Comparison of ENCODE assay signal across 22 cellular contexts in the genomic region with DNA sequence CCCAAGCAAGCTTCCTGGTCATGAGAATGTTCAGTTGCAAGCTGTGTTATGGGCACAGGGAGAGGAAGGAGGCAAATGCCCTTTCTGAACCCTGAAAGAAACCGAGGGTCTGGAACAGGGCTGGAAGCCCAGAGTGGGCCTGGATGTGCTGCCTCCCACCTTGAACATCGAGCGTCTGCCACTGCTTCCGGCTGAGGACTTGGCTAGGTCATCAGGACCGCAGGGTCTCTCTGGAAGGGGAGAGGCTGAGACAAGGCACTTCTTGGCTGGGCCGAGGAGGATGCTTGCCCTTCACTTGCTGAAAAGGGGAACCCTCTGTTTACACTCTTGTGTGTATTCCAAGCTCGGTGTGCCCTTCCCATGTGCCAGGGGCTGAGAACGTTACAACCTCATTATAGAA.
"Had no signal": no experiment of that assay in that cellular context is flagged by ENCODE, and none has a peak within 500 bp of the region (broad histone marks: within the 10 kb centered on the region; RNA-seq: fewer than 3 reads in every experiment).

No MANE protein-coding gene starts in this region.

- ATAC-seq: activated CD4-positive, alpha-beta T cell treated with anti-CD3 and anti-CD28 coated beads for 36 hours; activated T-cell treated with anti-CD3 and anti-CD28 coated beads, Interleukin-2, amount 50 U/mL, for 72 hours; esophagus mucosa had no signal

- H3K4me3 ChIP-seq: coronary artery, dorsolateral prefrontal cortex had no signal

- H3K27ac ChIP-seq: brain microvascular endothelial cell, coronary artery, dorsolateral prefrontal cortex had no signal

- DNase-seq: activated CD4-positive, alpha-beta memory T cell treated with anti-CD3 and anti-CD28 coated beads, Interleukin-2, amount 10 ng/mL, durations not matched to agents 7 days and 5 days; activated CD4-positive, alpha-beta T cell treated with anti-CD3 and anti-CD28 coated beads for 36 hours; activated CD4-positive, alpha-beta T cell treated with anti-CD3 and anti-CD28 coated beads, Interleukin-2, amount 10 ng/mL, durations not matched to agents 24 days and 14 days; activated CD4-positive, CD25-positive, alpha-beta regulatory T cell; activated CD4-positive, CD25-positive, alpha-beta regulatory T cell treated with anti-CD3 and anti-CD28 coated beads, Interleukin-2, amount 50 U/mL, for 72 hours; activated CD8-positive, alpha-beta memory T cell treated with anti-CD3 and anti-CD28 coated beads, Interleukin-2, amount 50 U/mL, for 48 hours; activated gamma-delta T cell treated with Interleukin-2 at 50 U/mL for 16 hours; activated naive CD4-positive, alpha-beta T cell treated with anti-CD3 and anti-CD28 coated beads, Interleukin-2, amount 50 U/mL, for 16 hours; activated naive CD4-positive, alpha-beta T cell treated with Interleukin-2 at 50 U/mL for 16 hours; activated T-cell treated with anti-CD3 and anti-CD28 coated beads for 4 hours; activated T-cell treated with anti-CD3 and anti-CD28 coated beads, Interleukin-2, amount 50 U/mL, for 24 hours; activated T-cell treated with anti-CD3 and anti-CD28 coated beads, Interleukin-2, amount 50 U/mL, for 72 hours; amniotic stem cell; anterior cingulate cortex; brain microvascular endothelial cell; dorsolateral prefrontal cortex; effector memory CD4-positive, alpha-beta T cell; endodermal cell; foreskin fibroblast; T-helper 2 cell had no signal

- H3K27me3 ChIP-seq: brain microvascular endothelial cell had no signal

- H3K36me3 ChIP-seq: brain microvascular endothelial cell had no signal
